Comparison of ENCODE assay signal across 23 cellular contexts in the genomic region with DNA sequence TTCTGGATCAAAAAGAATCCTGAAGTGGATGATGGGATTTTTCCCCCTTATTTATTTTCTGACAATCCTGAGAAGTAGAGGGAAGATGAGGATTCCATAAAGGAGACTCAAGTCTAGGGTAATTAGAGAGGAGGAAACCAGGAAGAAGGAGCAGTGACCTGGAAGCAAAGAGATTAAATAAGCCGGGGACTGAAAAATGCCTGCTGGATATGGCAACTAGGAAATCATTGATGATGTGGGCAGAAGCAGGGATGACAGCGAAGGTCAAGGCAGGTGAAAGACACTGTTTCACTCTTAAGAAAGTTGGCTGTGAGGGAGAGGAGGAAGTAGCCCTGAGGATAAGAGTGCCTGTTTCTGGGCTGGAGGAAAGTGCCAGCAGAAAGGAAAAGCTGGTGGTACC. TPM values are rescaled to one million over a fixed set of nuclear protein-coding genes. Genes with fewer than 3 reads are reported as not detected.
DNase-seq lines count a peak whose midpoint lies in the region; ATAC-seq and TF ChIP-seq lines count a peak whose summit lies in the region.
"Had no signal": no experiment of that assay in that cellular context is flagged by ENCODE, and none has a peak within 500 bp of the region (broad histone marks: within the 10 kb centered on the region; RNA-seq: fewer than 3 reads in every experiment).

No MANE protein-coding gene starts in this region.

- H3K9me3 ChIP-seq in GM23248 (ENCODE audit: low read depth) (no peaks in the 10 kb centered on the region), gastroesophageal sphincter (no peaks in the 10 kb centered on the region)
- H3K9me3 ChIP-seq: HAP-1, left ventricle myocardium inferior, testis had no signal

- H3K9ac ChIP-seq in GM23248 = peak overlapping the region; percentile 25

- peaks cover 10% of the 10 kb centered on the region for H3K9me3 Mint-ChIP-seq in mesothelial cell of epicardium

- H3K9me2 ChIP-seq in GM23248 (ENCODE audit: insufficient read depth) = no peaks in the 10 kb centered on the region

- peaks cover 44% of the 10 kb centered on the region for H3F3A ChIP-seq in GM23248 (ENCODE audit: insufficient read depth)

- TF ChIP-seq EP300 in gastroesophageal sphincter (IDR thresholded peaks at IDR 0.05) = no peak

- no peak for TF ChIP-seq POLR2A in gastroesophageal sphincter (IDR thresholded peaks at IDR 0.05)

- H3K27me3 ChIP-seq in GM23248 (replicated peaks; ENCODE audit: insufficient read depth) (no peaks in the 10 kb centered on the region), gastroesophageal sphincter (no peaks in the 10 kb centered on the region)
- H3K27me3 ChIP-seq: foreskin keratinocyte, testis had no signal

- H4K20me1 ChIP-seq in GM23248 (ENCODE audit: insufficient read depth) = no peaks in the 10 kb centered on the region

- no peak for TF ChIP-seq CTCF in gastroesophageal sphincter (IDR thresholded peaks at IDR 0.05)
- no peak for TF ChIP-seq CTCF in mesothelial cell of epicardium (IDR thresholded peaks at IDR 0.05; ENCODE audit: unreplicated experiment)
- TF ChIP-seq CTCF in GM10248 (IDR thresholded peaks at IDR 0.05; ENCODE audit: control extremely low read depth, extremely low read depth, low read depth, missing control alignments) = no peak

- H3K4me1 ChIP-seq in GM23248 (ENCODE audit: insufficient read depth) = peaks cover 62% of the 10 kb centered on the region
- peaks cover 5 to 58% (median 5%) of the 10 kb centered on the region in 3 donors for H3K4me1 ChIP-seq in gastroesophageal sphincter
- H3K4me1 ChIP-seq: HAP-1, testis had no signal

- POLR2A ChIA-PET in GM10248 (lab: Yijun Ruan, JAX) = no interaction called here

- H3K27ac ChIP-seq in GM23248 (peak overlapping the region; percentile 74), gastroesophageal sphincter (peak overlapping the region; percentile 62 to 74 (median 68))
- H3K27ac ChIP-seq: foreskin keratinocyte, left ventricle myocardium inferior, RWPE1, testis, VCaP had no signal

- no peak overlapping the region for H3K27ac Mint-ChIP-seq in mesothelial cell of epicardium

- H3K4me3 ChIP-seq in GM23248 (no peak overlapping the region), gastroesophageal sphincter (no peak overlapping the region)
- H3K4me3 ChIP-seq: HAP-1, left ventricle myocardium inferior, testis had no signal

- peak overlapping the region; percentile 32 for H3K4me2 ChIP-seq in GM23248 (ENCODE audit: unreplicated experiment)

- H2AFZ ChIP-seq in GM23248 = peak overlapping the region; percentile 20

- ATAC-seq in gastroesophageal sphincter (no peak), GM18858 (IDR thresholded peaks at IDR 0.05; ENCODE audit: unreplicated experiment) (no peak)
- ATAC-seq: foreskin keratinocyte had no signal

- H3K27me3 Mint-ChIP-seq in mesothelial cell of epicardium (ENCODE audit: low read depth) = no peaks in the 10 kb centered on the region
- H3K27me3 Mint-ChIP-seq: activated naive CD8-positive, alpha-beta T cell had no signal

- H3K36me3 Mint-ChIP-seq in mesothelial cell of epicardium = no peaks in the 10 kb centered on the region

- DNase-seq in GM23248 = no peak
- DNase-seq in M059J (ENCODE audit: low read depth) = peak; percentile 46
- peak; percentile 54 for DNase-seq in renal cortical epithelial cell (ENCODE audit: low read depth)
- DNase-seq in mesothelial cell of epicardium (ENCODE audit: low spot score in 2 of 2, unreplicated experiment in 2 of 2) = no peak
- DNase-seq in GM10248 (ENCODE audit: extremely low spot score) = no peak
- DNase-seq in HUDEP-2 (lab: John Stamatoyannopoulos, UW; ENCODE audit: unreplicated experiment in 76 of 76) = no peak
- DNase-seq: ACHN; activated CD4-positive, alpha-beta T cell treated with anti-CD3 and anti-CD28 coated beads, Interleukin-2, amount 50 U/mL, for 1 hour; effector CD4-positive, alpha-beta T cell; foreskin keratinocyte; GDM1; hippocampal formation; left ventricle myocardium inferior; NCI-H2029 treated with DMSO at 0.1 percent for 48 hours; NCI-H2227 treated with DMSO at 0.1 percent for 48 hours; T-helper 2 cell; testis had no signal

- CTCF ChIA-PET in GM10248 (lab: Yijun Ruan, JAX) = interaction anchor here (2.3 to 6.3 kb wide), 2 partner anchors 8 to 11 kb away, joined by 7 to 53 read pairs; partner anchors contain the start of gene PCNX1

- 95 to 100% methylated on average over 2 of the region's 2 CpGs for WGBS in GM23248 (ENCODE audit: low coverage in 1 of 2, low lambda C conversion rate in 2 of 2, missing lambda C conversion rate in 2 of 2), 2 experiments
- WGBS in gastroesophageal sphincter (ENCODE audit: low coverage in 1 of 2), 2 donors = 68% methylated on average over 2 of the region's 2 CpGs; no CpG with 5 or more reads in 1 of the 2 donors

- no peaks in the 10 kb centered on the region for H3K79me2 ChIP-seq in GM23248 (ENCODE audit: insufficient read depth)

- peaks cover 24% of the 10 kb centered on the region for H3K4me1 Mint-ChIP-seq in mesothelial cell of epicardium

- in situ Hi-C loops in GM23248 (cut with MboI) = no loop called here

- no peak overlapping the region for H3K4me3 Mint-ChIP-seq in mesothelial cell of epicardium
- H3K4me3 Mint-ChIP-seq: activated naive CD8-positive, alpha-beta T cell had no signal

- H3K36me3 ChIP-seq in GM23248 (ENCODE audit: low read depth) = no peaks in the 10 kb centered on the region
- no peaks in the 10 kb centered on the region for H3K36me3 ChIP-seq in gastroesophageal sphincter
- H3K36me3 ChIP-seq: HAP-1, left ventricle myocardium inferior had no signal

RNA-seq across cellular contexts. Expression of gene PCNX1, which starts 8.9 kb away (rescaled TPM):
- 32.5 and 33.5 TPM in 2 replicates for total RNA-seq in GM23248 (2014; rRNA removed; shearing (Covaris generic))
- polyA plus RNA-seq in GM23248 (2016; fragmentation: Nextera tagmentation; extraction: Ambion mirVana) = 4.8 and 6.9 TPM in 2 replicates
- 20.7 and 28.7 TPM in 2 replicates for total RNA-seq in M059J (2014; rRNA removed; shearing (Covaris generic))
- total RNA-seq in gastroesophageal sphincter (10 to 100 TPM; 47.1 to 73.6 (median 66.2) TPM), renal cortical epithelial cell (40.1 and 69.0 TPM in 2 replicates), mesothelial cell of epicardium (73.5 to 77.2 TPM (median 76.2 TPM) in 3 replicates)

Comparison
In these comparisons a context has a peak if more than half of its experiments do, and no peak if none do; other contexts are left out.
1. DNase-seq: peak in M059J (single experiment) and renal cortical epithelial cell (single experiment); none in GM23248 (single experiment), mesothelial cell of epicardium (0 of 2), GM10248 (single experiment) and HUDEP-2 (0 of 76).